2 cellular contexts compared by ENCODE assay signal in the genomic region with DNA sequence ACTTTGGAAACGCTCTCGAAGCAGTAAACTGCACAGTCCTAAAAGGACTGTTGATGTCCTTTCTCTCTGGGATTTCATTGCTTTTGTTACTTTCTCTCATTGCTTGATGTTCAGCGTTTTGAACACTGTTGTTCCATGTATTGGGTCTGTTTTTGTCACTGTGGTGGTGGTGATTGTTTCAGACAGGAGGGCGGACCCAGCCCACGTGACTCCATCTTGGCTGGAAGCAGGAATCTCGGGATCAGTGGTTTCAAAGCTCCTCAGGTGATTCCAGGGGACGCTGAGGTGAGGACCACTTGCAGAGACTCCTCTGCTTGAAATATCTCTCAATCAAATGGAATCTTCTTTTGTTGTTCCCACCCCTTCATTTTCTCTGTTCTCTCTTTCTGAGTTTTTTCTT.
TF ChIP-seq lines count a peak whose summit lies in the region.

No MANE protein-coding gene starts in this region.

TF ChIP-seq in Ishikawa, 13 proteins besides CTCF, POLR2A, EP300 and RAD21:
- TF ChIP-seq NFIC (IDR thresholded peaks at IDR 0.05) (no peak), YY1 (IDR thresholded peaks at IDR 0.05; ENCODE audit: low read depth) (no peak), EGR1 (IDR thresholded peaks at IDR 0.05) (no peak)
- TF ChIP-seq, protein P1, sequence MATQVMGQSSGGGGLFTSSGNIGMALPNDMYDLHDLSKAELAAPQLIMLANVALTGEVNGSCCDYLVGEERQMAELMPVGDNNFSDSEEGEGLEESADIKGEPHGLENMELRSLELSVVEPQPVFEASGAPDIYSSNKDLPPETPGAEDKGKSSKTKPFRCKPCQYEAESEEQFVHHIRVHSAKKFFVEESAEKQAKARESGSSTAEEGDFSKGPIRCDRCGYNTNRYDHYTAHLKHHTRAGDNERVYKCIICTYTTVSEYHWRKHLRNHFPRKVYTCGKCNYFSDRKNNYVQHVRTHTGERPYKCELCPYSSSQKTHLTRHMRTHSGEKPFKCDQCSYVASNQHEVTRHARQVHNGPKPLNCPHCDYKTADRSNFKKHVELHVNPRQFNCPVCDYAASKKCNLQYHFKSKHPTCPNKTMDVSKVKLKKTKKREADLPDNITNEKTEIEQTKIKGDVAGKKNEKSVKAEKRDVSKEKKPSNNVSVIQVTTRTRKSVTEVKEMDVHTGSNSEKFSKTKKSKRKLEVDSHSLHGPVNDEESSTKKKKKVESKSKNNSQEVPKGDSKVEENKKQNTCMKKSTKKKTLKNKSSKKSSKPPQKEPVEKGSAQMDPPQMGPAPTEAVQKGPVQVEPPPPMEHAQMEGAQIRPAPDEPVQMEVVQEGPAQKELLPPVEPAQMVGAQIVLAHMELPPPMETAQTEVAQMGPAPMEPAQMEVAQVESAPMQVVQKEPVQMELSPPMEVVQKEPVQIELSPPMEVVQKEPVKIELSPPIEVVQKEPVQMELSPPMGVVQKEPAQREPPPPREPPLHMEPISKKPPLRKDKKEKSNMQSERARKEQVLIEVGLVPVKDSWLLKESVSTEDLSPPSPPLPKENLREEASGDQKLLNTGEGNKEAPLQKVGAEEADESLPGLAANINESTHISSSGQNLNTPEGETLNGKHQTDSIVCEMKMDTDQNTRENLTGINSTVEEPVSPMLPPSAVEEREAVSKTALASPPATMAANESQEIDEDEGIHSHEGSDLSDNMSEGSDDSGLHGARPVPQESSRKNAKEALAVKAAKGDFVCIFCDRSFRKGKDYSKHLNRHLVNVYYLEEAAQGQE (IDR thresholded peaks at IDR 0.05; ENCODE audit: low read depth), result no peak
- TF ChIP-seq, protein P2, sequence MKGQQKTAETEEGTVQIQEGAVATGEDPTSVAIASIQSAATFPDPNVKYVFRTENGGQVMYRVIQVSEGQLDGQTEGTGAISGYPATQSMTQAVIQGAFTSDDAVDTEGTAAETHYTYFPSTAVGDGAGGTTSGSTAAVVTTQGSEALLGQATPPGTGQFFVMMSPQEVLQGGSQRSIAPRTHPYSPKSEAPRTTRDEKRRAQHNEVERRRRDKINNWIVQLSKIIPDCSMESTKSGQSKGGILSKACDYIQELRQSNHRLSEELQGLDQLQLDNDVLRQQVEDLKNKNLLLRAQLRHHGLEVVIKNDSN (IDR thresholded peaks at IDR 0.05), result peak; percentile 57; the same call in 1 of the 2 replicates

TF ChIP-seq in K562, 482 proteins besides CTCF, POLR2A, EP300 and RAD21:
- TF ChIP-seq, protein P2 (CRISPR knock-in tag; IDR thresholded peaks at IDR 0.05), result peak; percentile 60
- TF ChIP-seq, protein P3, sequence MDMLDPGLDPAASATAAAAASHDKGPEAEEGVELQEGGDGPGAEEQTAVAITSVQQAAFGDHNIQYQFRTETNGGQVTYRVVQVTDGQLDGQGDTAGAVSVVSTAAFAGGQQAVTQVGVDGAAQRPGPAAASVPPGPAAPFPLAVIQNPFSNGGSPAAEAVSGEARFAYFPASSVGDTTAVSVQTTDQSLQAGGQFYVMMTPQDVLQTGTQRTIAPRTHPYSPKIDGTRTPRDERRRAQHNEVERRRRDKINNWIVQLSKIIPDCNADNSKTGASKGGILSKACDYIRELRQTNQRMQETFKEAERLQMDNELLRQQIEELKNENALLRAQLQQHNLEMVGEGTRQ (CRISPR knock-in tag; IDR thresholded peaks at IDR 0.05), result peak; percentile 71
- TF ChIP-seq RAD51 (IDR thresholded peaks at IDR 0.05; ENCODE audit: borderline replicate concordance, low read depth) (peak; percentile 48; the same call in 1 of the 2 replicates), TAL1 (IDR thresholded peaks at IDR 0.05) (no peak), SRSF7 (optimal IDR thresholded peaks at IDR 0.05; ENCODE audit: low read depth, low read length) (no peak), SIRT6 (IDR thresholded peaks at IDR 0.05; ENCODE audit: low read depth, low read length) (no peak)
